25 cellular contexts compared by ENCODE assay signal in genomic region chr1:21097744-21098143, GRCh38.
"Had no signal": no experiment of that assay in that cellular context is flagged by ENCODE, and none has a peak within 500 bp of the region (broad histone marks: within the 10 kb centered on the region; RNA-seq: fewer than 3 reads in every experiment).

No MANE protein-coding gene starts in this region.

- DNase-seq: colonic mucosa; effector CD8-positive, alpha-beta T cell; endodermal cell; erythroblast; esophagus squamous epithelium; head of caudate nucleus; left ventricle myocardium superior; mesenchymal stem cell; mucosa of descending colon; naive B cell; stimulated activated CD4-positive, alpha-beta T cell treated with anti-CD3 and anti-CD28 coated beads, Interleukin-2, amount 100 ng/mL, for 24 hours; stimulated activated CD4-positive, alpha-beta T cell treated with anti-CD3 and anti-CD28 coated beads, Interleukin-4, amount 100 ng/mL, for 24 hours; stimulated activated naive CD4-positive, alpha-beta T cell treated with Interleukin-2 at 50 U/mL for 16 hours; stomach; thyroid gland; trophoblast cell had no signal

- H3K4me1 Mint-ChIP-seq: central memory CD8-positive, alpha-beta T cell; mesothelial cell of epicardium had no signal

- H3K4me3 Mint-ChIP-seq: central memory CD8-positive, alpha-beta T cell; endodermal cell; mesothelial cell of epicardium; naive B cell; stimulated activated effector memory CD8-positive, alpha-beta T cell treated with anti-CD3 and anti-CD28 coated beads, Interleukin-12 subunit alpha, Interleukin-12 subunit beta, amount 100 ng/mL, for 72 hours had no signal

- H3K9ac ChIP-seq: parathyroid adenoma had no signal

- H3K27me3 Mint-ChIP-seq: central memory CD8-positive, alpha-beta T cell; naive B cell; progenitor cell of endocrine pancreas had no signal

- H3K4me3 ChIP-seq: colonic mucosa, esophagus squamous epithelium, lung, mucosa of descending colon, right atrium auricular region, stomach, thyroid gland had no signal

- ATAC-seq: left ventricle myocardium superior; mucosa of descending colon; sciatic nerve; stimulated activated effector memory CD8-positive, alpha-beta T cell treated with anti-CD3 and anti-CD28 coated beads, Interleukin-12 subunit alpha, Interleukin-12 subunit beta, amount 100 ng/mL, for 72 hours had no signal

- H3K27ac ChIP-seq: colonic mucosa, esophagus squamous epithelium, parathyroid adenoma, right atrium auricular region, stomach, thyroid gland had no signal

- FAIRE-seq: frontal cortex had no signal

- H2AFZ ChIP-seq: parathyroid adenoma had no signal

- H3K4me1 ChIP-seq: colonic mucosa, right atrium auricular region, thyroid gland had no signal

- H3K36me3 ChIP-seq: colonic mucosa, right atrium auricular region, stomach, thyroid gland had no signal

- H3K9me3 Mint-ChIP-seq: central memory CD8-positive, alpha-beta T cell; stimulated activated effector memory CD8-positive, alpha-beta T cell treated with anti-CD3 and anti-CD28 coated beads, Interleukin-12 subunit alpha, Interleukin-12 subunit beta, amount 100 ng/mL, for 72 hours had no signal

- H3K27me3 ChIP-seq: colonic mucosa, esophagus squamous epithelium, right atrium auricular region, stomach, thyroid gland had no signal

- H3K27ac Mint-ChIP-seq: endodermal cell; progenitor cell of endocrine pancreas; stimulated activated effector memory CD8-positive, alpha-beta T cell treated with anti-CD3 and anti-CD28 coated beads, Interleukin-12 subunit alpha, Interleukin-12 subunit beta, amount 100 ng/mL, for 72 hours had no signal

- H3K9me3 ChIP-seq: colonic mucosa, esophagus squamous epithelium, mucosa of descending colon, right atrium auricular region, stomach, thyroid gland had no signal
